ENCODE assay signal across 11 cellular contexts in the genomic region with DNA sequence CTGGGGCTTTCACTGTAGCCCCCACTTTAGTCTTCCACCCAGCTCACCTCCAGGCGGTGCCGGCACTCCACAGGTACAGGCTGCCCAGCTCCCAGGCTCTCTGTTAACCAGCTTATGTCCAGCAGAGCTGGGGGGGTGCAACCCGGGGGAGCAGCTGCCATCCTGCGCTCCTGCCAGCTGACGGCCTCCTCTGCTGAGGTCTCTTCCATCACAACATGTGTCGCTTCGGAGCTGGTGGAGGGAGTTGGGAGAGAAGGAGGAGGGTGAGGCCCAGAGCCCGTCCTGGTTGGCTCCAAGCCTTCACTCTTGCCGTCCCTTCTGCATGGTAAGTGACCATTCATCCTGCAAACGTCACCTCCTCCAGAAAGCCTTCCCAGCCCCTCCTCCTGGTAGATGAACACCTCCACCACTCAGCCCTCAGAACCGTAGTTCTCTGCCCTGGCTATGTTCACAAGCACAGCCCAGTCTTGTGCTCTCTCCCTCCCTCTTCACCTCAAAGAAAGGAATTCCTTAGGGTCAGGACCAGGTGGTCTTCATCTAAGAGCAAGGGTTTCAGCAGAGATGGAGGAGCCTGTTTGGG. TPM values are rescaled to one million over a fixed set of nuclear protein-coding genes. Genes with fewer than 3 reads are reported as not detected.
DNase-seq lines count a peak whose midpoint lies in the region; ATAC-seq, FAIRE-seq and TF ChIP-seq lines count a peak whose summit lies in the region.
"Had no signal": no experiment of that assay in that cellular context is flagged by ENCODE, and none has a peak within 500 bp of the region (broad histone marks: within the 10 kb centered on the region; RNA-seq: fewer than 3 reads in every experiment).

No MANE protein-coding gene starts in this region.

- H3K27ac ChIP-seq in ACC112 (ENCODE audit: low read depth, low read length), result no peak overlapping the region
- H3K27ac ChIP-seq in HUES6 (ENCODE audit: low read depth, low read length), result no peak overlapping the region
- H3K27ac ChIP-seq in K562 (ENCODE audit: extremely low read depth, low read depth, low read length), result no peak overlapping the region
- H3K27ac ChIP-seq: parathyroid adenoma had no signal

- DNase-seq in K562 (ENCODE audit: extremely low read depth in 1 of 4, low spot score in 3 of 4) (no peak), activated gamma-delta T cell (lab: John Stamatoyannopoulos, UW) (no peak), left colon (no peak), epidermal melanocyte (ENCODE audit: insufficient read length, low spot score) (no peak), SW 1271 (lab: John Stamatoyannopoulos, UW) (no peak)
- DNase-seq: MG63 had no signal

- FAIRE-seq in K562 (lab: Jason Lieb, UNC), result no peak
- FAIRE-seq: endometrium had no signal

- no peak for TF ChIP-seq EP300 in K562 (IDR thresholded peaks at IDR 0.05; ENCODE audit: low read length)

- TF ChIP-seq CTCF in K562 (IDR thresholded peaks at IDR 0.05 in 2 of 3, conservative IDR thresholded peaks at IDR 0.05 in 1 of 3; ENCODE audit: insufficient read depth in 2 of 3, low read depth in 1 of 3, low read length in 3 of 3), result no peak

- peaks cover 24% of the 10 kb centered on the region for H4K20me1 ChIP-seq in K562 (replicated peaks; ENCODE audit: control insufficient read depth, insufficient read depth, low read length)

- H3K4me1 ChIP-seq in ACC112 (ENCODE audit: control insufficient read depth, insufficient read depth, low read length, unreplicated experiment), result peaks cover 23% of the 10 kb centered on the region
- H3K4me1 ChIP-seq in HUES6 (ENCODE audit: control insufficient read depth, insufficient read depth, low read length), result no peaks in the 10 kb centered on the region
- H3K4me1 ChIP-seq in K562 (replicated peaks in 1 of 2; ENCODE audit: control insufficient read depth in 2 of 2, insufficient read depth in 2 of 2, low read length in 2 of 2), result peaks cover 9 to 29% of the 10 kb centered on the region in 2 experiments; a peak in 4 of 5 replicates
- H3K4me1 ChIP-seq in mucosa of stomach (ENCODE audit: control insufficient read depth, insufficient read depth, low read length), result peaks cover 23% of the 10 kb centered on the region
- H3K4me1 ChIP-seq: parathyroid adenoma had no signal

- intact Hi-C loops in K562 (cut with micrococcal nuclease) (loop anchor here (2.0 kb wide), 1 partner anchor 116 kb away; no protein-coding TSS in a partner anchor), left colon (cut with DNase I, micrococcal nuclease) (no loop called here)

- no peak for ATAC-seq in K562
- ATAC-seq in left colon, result no peak

- H3K4me2 ChIP-seq in K562 (ENCODE audit: insufficient read depth, low read length), result 0 out of 2 replicates have a peak overlapping the region, but pooled peaks have one; percentile 53

- in situ Hi-C loops in K562 (cut with MboI), result no loop called here

- CTCF ChIA-PET in K562 (lab: Yijun Ruan, JAX; ENCODE audit: low intra/inter-chr PET ratio), result no interaction called here

- WGBS in K562 (ENCODE audit: insufficient coverage, low coverage, missing lambda C conversion rate), result 77% methylated on average over 6 of the region's 11 CpGs

- H3K36me3 ChIP-seq in ACC112 (ENCODE audit: insufficient read depth, low read length) (peaks cover 11% of the 10 kb centered on the region; the same call in 1 of the 2 replicates), HUES6 (ENCODE audit: control insufficient read depth, insufficient read depth, low read length) (peaks cover 51% of the 10 kb centered on the region), K562 (ENCODE audit: control insufficient read depth, insufficient read depth, low read length) (peaks cover 22% of the 10 kb centered on the region; the same call in 2 of the 3 replicates), mucosa of stomach (ENCODE audit: control insufficient read depth, insufficient read depth, low read length) (peaks cover 6% of the 10 kb centered on the region)

- no TSS peak for BruUV-seq in K562 (replicated peaks; lab: Mats Ljungman, UMichigan)

- H3K9ac ChIP-seq in HUES6 (ENCODE audit: low read length) (no peak overlapping the region), K562 (ENCODE audit: insufficient read depth in 1 of 2, low read depth in 2 of 2, low read length in 2 of 2) (no peak overlapping the region), mucosa of stomach (ENCODE audit: low read length) (peak overlapping the region; percentile 78)
- H3K9ac ChIP-seq: parathyroid adenoma had no signal

- no peak for TF ChIP-seq POLR2A in K562 (conservative IDR thresholded peaks at IDR 0.05)

- peak overlapping the region; percentile 72 for H2AFZ ChIP-seq in ACC112 (ENCODE audit: low read length, unreplicated experiment)
- H2AFZ ChIP-seq in K562 (ENCODE audit: low read depth, low read length), result no peak overlapping the region
- H2AFZ ChIP-seq: parathyroid adenoma had no signal

- H3K27me3 ChIP-seq in ACC112 (ENCODE audit: insufficient read depth, low read length), result no peaks in the 10 kb centered on the region
- H3K27me3 ChIP-seq in HUES6 (ENCODE audit: control insufficient read depth, insufficient read depth, low read length), result peaks cover 9% of the 10 kb centered on the region
- no peaks in the 10 kb centered on the region for H3K27me3 ChIP-seq in K562 (ENCODE audit: control insufficient read depth in 2 of 2, insufficient read depth in 2 of 2, low read length in 2 of 2)
- H3K27me3 ChIP-seq in mucosa of stomach (ENCODE audit: control insufficient read depth, insufficient read depth, low read length), result no peaks in the 10 kb centered on the region
- H3K27me3 ChIP-seq: MG63 had no signal

- H3K9me3 ChIP-seq in HUES6 (ENCODE audit: control insufficient read depth, insufficient read depth, low read depth, low read length) (no peaks in the 10 kb centered on the region), K562 (replicated peaks; ENCODE audit: control insufficient read depth, insufficient read depth, low read depth, low read length) (no peaks in the 10 kb centered on the region), mucosa of stomach (ENCODE audit: control insufficient read depth, low read length) (no peaks in the 10 kb centered on the region)
- H3K9me3 ChIP-seq: MG63 had no signal

- H3K79me2 ChIP-seq in ACC112 (ENCODE audit: control insufficient read depth, insufficient read depth, low read length, unreplicated experiment) (peaks cover 13% of the 10 kb centered on the region), K562 (ENCODE audit: control insufficient read depth, insufficient read depth, low read length) (no peaks in the 10 kb centered on the region)
- H3K79me2 ChIP-seq: parathyroid adenoma had no signal

- POLR2A ChIA-PET in K562 (lab: Yijun Ruan, JAX), result interaction anchor here (0.6 to 1.1 kb wide), 5 partner anchors 13 to 313 kb away, joined by 3 to 4 read pairs (median 4); no protein-coding TSS in a partner anchor

- TF ChIP-seq RAD21 in K562 (CRISPR knock-in tag; conservative IDR thresholded peaks at IDR 0.05 in 1 of 2, IDR thresholded peaks at IDR 0.05 in 1 of 2), result no peak

- H3K4me3 ChIP-seq in ACC112 (ENCODE audit: low read depth, low read length), result peak overlapping the region; percentile 99
- H3K4me3 ChIP-seq in HUES6 (ENCODE audit: low read depth, low read length), result peak overlapping the region; percentile 96; the same call in 1 of the 2 replicates
- no peak overlapping the region for H3K4me3 ChIP-seq in K562
- no peak overlapping the region for H3K4me3 ChIP-seq in mucosa of stomach (ENCODE audit: low read length)

- no peaks in the 10 kb centered on the region for H3K9me1 ChIP-seq in K562 (ENCODE audit: control insufficient read depth, insufficient read depth, low read length)

RNA-seq across cellular contexts. Expression of a gene that starts 1.6 kb away (rescaled TPM):
- 15.0 and 46.8 TPM in 2 replicates for total RNA-seq in K562 (2011; cell fraction: chromatin; rRNA removed; ENCODE audit: low replicate concordance)
- total RNA-seq in K562 (2011; cell fraction: nucleolus; rRNA removed), result 28.4 and 32.0 TPM in 2 replicates
- 22.1 and 23.5 TPM in 2 replicates for total RNA-seq in K562 (2011; cell fraction: nucleoplasm; rRNA removed)
- total RNA-seq in K562 (2014; rRNA removed), result 4.1 and 6.5 TPM in 2 replicates
- total RNA-seq in K562 (2014; rRNA removed; fragmentation: Illumina TruSeq; extraction: Trizol), result 1.3 and 1.9 TPM in 2 replicates
- total RNA-seq in K562 (2015; rRNA removed; fragmentation: Illumina TruSeq; extraction: Trizol), result 4.2 and 4.8 TPM in 2 replicates
- 8.6 and 9.9 TPM in 2 replicates for total RNA-seq in K562 (2021)
- 4.1 and 5.7 TPM in 2 replicates for polyA plus RNA-seq in K562 (2011; rRNA removed)
- polyA plus RNA-seq in K562 (2011; cell fraction: cytosol; rRNA removed), result 4.9 and 8.0 TPM in 2 replicates
- polyA plus RNA-seq in K562 (2011; cell fraction: nucleus; rRNA removed), result 22.0 and 33.1 TPM in 2 replicates
- polyA plus RNA-seq in K562 (2012), result 4.7 and 10.9 TPM in 2 replicates
- 3.6 and 4.1 TPM in 2 replicates for polyA plus RNA-seq in K562 (2014; fragmentation: Illumina TruSeq; extraction: Trizol)
- under 1 TPM; 0.51 to 0.70 TPM for polyA plus RNA-seq in K562 (2014; fragmentation: Nextera tagmentation; extraction: Ambion mirVana)
- polyA plus RNA-seq in K562 (2014; rRNA removed), result 5.2 and 5.9 TPM in 2 replicates
- polyA minus RNA-seq in K562 (2011; rRNA and poly(A)+ RNA removed), result 4.8 and 6.4 TPM in 2 replicates
- polyA minus RNA-seq in K562 (2011; cell fraction: cytosol; rRNA and poly(A)+ RNA removed), result 5.9 and 23.5 TPM in 2 replicates
- polyA minus RNA-seq in K562 (2011; cell fraction: nucleus; rRNA and poly(A)+ RNA removed), result 16.4 and 23.2 TPM in 2 replicates
- total RNA-seq in left colon, result 10 to 100 TPM; 20.7 to 22.8 TPM

RNA-seq across cellular contexts. Expression of a gene that starts 15.4 kb away (rescaled TPM):
- not detected in 2 replicates for total RNA-seq in K562 (2011; cell fraction: chromatin; rRNA removed; ENCODE audit: low replicate concordance)
- 0.50 and 0.53 TPM in 2 replicates for total RNA-seq in K562 (2011; cell fraction: nucleolus; rRNA removed)
- not detected in 2 replicates for total RNA-seq in K562 (2011; cell fraction: nucleoplasm; rRNA removed)
- total RNA-seq in K562 (2014; rRNA removed) (not detected in 2 replicates), K562 (2014; rRNA removed; fragmentation: Illumina TruSeq; extraction: Trizol) (not detected in 2 replicates), K562 (2015; rRNA removed; fragmentation: Illumina TruSeq; extraction: Trizol) (not detected in 2 replicates), K562 (2021) (not detected in 2 replicates), left colon (under 1 TPM; 0.58 to 0.64 TPM)
- polyA plus RNA-seq in K562 (2011; rRNA removed) (not detected in 2 replicates), K562 (2014; fragmentation: Illumina TruSeq; extraction: Trizol) (not detected in 2 replicates), K562 (2014; fragmentation: Nextera tagmentation; extraction: Ambion mirVana) (not detected), K562 (2014; rRNA removed) (not detected in 2 replicates)
- 0.12 TPM in 1 of 2 replicates, not detected in the other for polyA plus RNA-seq in K562 (2011; cell fraction: cytosol; rRNA removed)
- polyA plus RNA-seq in K562 (2011; cell fraction: nucleus; rRNA removed), result 0.14 TPM in 1 of 2 replicates, not detected in the other
- not detected in 2 replicates for polyA plus RNA-seq in K562 (2012)
- polyA minus RNA-seq in K562 (2011; rRNA and poly(A)+ RNA removed), result not detected in 2 replicates
- polyA minus RNA-seq in K562 (2011; cell fraction: cytosol; rRNA and poly(A)+ RNA removed), result not detected in 2 replicates
- not detected in 2 replicates for polyA minus RNA-seq in K562 (2011; cell fraction: nucleus; rRNA and poly(A)+ RNA removed)

RNA-seq across cellular contexts. Expression of a gene that starts 23.4 kb away (rescaled TPM):
- total RNA-seq in K562 (2011; cell fraction: chromatin; rRNA removed; ENCODE audit: low replicate concordance), result 1.3 and 8.8 TPM in 2 replicates
- total RNA-seq in K562 (2011; cell fraction: nucleolus; rRNA removed), result 4.2 and 6.2 TPM in 2 replicates
- 3.3 and 4.3 TPM in 2 replicates for total RNA-seq in K562 (2011; cell fraction: nucleoplasm; rRNA removed)
- 0.53 TPM in 1 of 2 replicates, not detected in the other for total RNA-seq in K562 (2014; rRNA removed)
- 0.15 TPM in 1 of 2 replicates, not detected in the other for total RNA-seq in K562 (2014; rRNA removed; fragmentation: Illumina TruSeq; extraction: Trizol)
- 0.36 TPM in 1 of 2 replicates, not detected in the other for total RNA-seq in K562 (2015; rRNA removed; fragmentation: Illumina TruSeq; extraction: Trizol)
- total RNA-seq in K562 (2021), result 0.78 and 0.87 TPM in 2 replicates
- 0.43 and 1.1 TPM in 2 replicates for polyA plus RNA-seq in K562 (2011; rRNA removed)
- polyA plus RNA-seq in K562 (2011; cell fraction: cytosol; rRNA removed), result 0.48 and 0.60 TPM in 2 replicates
- 5.3 and 8.2 TPM in 2 replicates for polyA plus RNA-seq in K562 (2011; cell fraction: nucleus; rRNA removed)
- polyA plus RNA-seq in K562 (2012), result 0.57 and 1.3 TPM in 2 replicates
- polyA plus RNA-seq in K562 (2014; fragmentation: Illumina TruSeq; extraction: Trizol), result 0.30 and 0.69 TPM in 2 replicates
- under 1 TPM in 1 of 2 experiments, not detected in 1; 0.04 TPM for polyA plus RNA-seq in K562 (2014; fragmentation: Nextera tagmentation; extraction: Ambion mirVana)
- 0.03 TPM in 1 of 2 replicates, not detected in the other for polyA plus RNA-seq in K562 (2014; rRNA removed)
- polyA minus RNA-seq in K562 (2011; rRNA and poly(A)+ RNA removed), result 0.39 and 0.46 TPM in 2 replicates
- polyA minus RNA-seq in K562 (2011; cell fraction: cytosol; rRNA and poly(A)+ RNA removed), result 1.0 and 1.8 TPM in 2 replicates
- 0.67 and 1.1 TPM in 2 replicates for polyA minus RNA-seq in K562 (2011; cell fraction: nucleus; rRNA and poly(A)+ RNA removed)
- 10 to 100 TPM; 20.1 to 59.6 TPM for total RNA-seq in left colon

RNA-seq across cellular contexts. Expression of a gene that starts 36.3 kb away (rescaled TPM):
- total RNA-seq in K562 (2011; cell fraction: chromatin; rRNA removed; ENCODE audit: low replicate concordance), result 42.0 and 115 TPM in 2 replicates
- 55.1 and 55.4 TPM in 2 replicates for total RNA-seq in K562 (2011; cell fraction: nucleolus; rRNA removed)
- total RNA-seq in K562 (2011; cell fraction: nucleoplasm; rRNA removed), result 42.4 and 48.7 TPM in 2 replicates
- total RNA-seq in K562 (2014; rRNA removed) (61.5 and 65.1 TPM in 2 replicates), K562 (2014; rRNA removed; fragmentation: Illumina TruSeq; extraction: Trizol) (17.5 and 21.2 TPM in 2 replicates), K562 (2015; rRNA removed; fragmentation: Illumina TruSeq; extraction: Trizol) (36.9 and 38.9 TPM in 2 replicates), K562 (2021) (51.5 and 57.7 TPM in 2 replicates), left colon (10 to 100 TPM; 87.0 to 90.5 TPM)
- polyA plus RNA-seq in K562 (2011; rRNA removed) (32.4 and 35.0 TPM in 2 replicates), K562 (2014; fragmentation: Illumina TruSeq; extraction: Trizol) (52.1 and 58.2 TPM in 2 replicates), K562 (2014; fragmentation: Nextera tagmentation; extraction: Ambion mirVana) (1 to 10 TPM; 1.9 to 3.7 TPM), K562 (2014; rRNA removed) (47.6 and 53.0 TPM in 2 replicates)
- 41.3 and 70.1 TPM in 2 replicates for polyA plus RNA-seq in K562 (2011; cell fraction: cytosol; rRNA removed)
- polyA plus RNA-seq in K562 (2011; cell fraction: nucleus; rRNA removed), result 44.0 and 49.7 TPM in 2 replicates
- polyA plus RNA-seq in K562 (2012), result 47.8 and 50.1 TPM in 2 replicates
- polyA minus RNA-seq in K562 (2011; rRNA and poly(A)+ RNA removed), result 19.1 and 33.6 TPM in 2 replicates
- 20.9 and 23.1 TPM in 2 replicates for polyA minus RNA-seq in K562 (2011; cell fraction: cytosol; rRNA and poly(A)+ RNA removed)
- 20.3 and 26.3 TPM in 2 replicates for polyA minus RNA-seq in K562 (2011; cell fraction: nucleus; rRNA and poly(A)+ RNA removed)

RNA-seq across cellular contexts. Expression of a gene that starts 42.6 kb away (rescaled TPM):
- 221 and 485 TPM in 2 replicates for total RNA-seq in K562 (2011; cell fraction: chromatin; rRNA removed; ENCODE audit: low replicate concordance)
- total RNA-seq in K562 (2011; cell fraction: nucleolus; rRNA removed), result 288 and 305 TPM in 2 replicates
- 283 and 288 TPM in 2 replicates for total RNA-seq in K562 (2011; cell fraction: nucleoplasm; rRNA removed)
- total RNA-seq in K562 (2014; rRNA removed) (225 and 257 TPM in 2 replicates), K562 (2014; rRNA removed; fragmentation: Illumina TruSeq; extraction: Trizol) (84.6 and 112 TPM in 2 replicates), K562 (2015; rRNA removed; fragmentation: Illumina TruSeq; extraction: Trizol) (148 and 153 TPM in 2 replicates), K562 (2021) (259 and 267 TPM in 2 replicates), left colon (10 to 100 TPM; 40.5 to 57.0 TPM)
- polyA plus RNA-seq in K562 (2011; rRNA removed) (255 and 293 TPM in 2 replicates), K562 (2014; fragmentation: Illumina TruSeq; extraction: Trizol) (230 and 249 TPM in 2 replicates), K562 (2014; fragmentation: Nextera tagmentation; extraction: Ambion mirVana) (10 to 100 TPM; 29.7 to 82.9 TPM), K562 (2014; rRNA removed) (225 and 255 TPM in 2 replicates)
- 344 and 561 TPM in 2 replicates for polyA plus RNA-seq in K562 (2011; cell fraction: cytosol; rRNA removed)
- 643 and 644 TPM in 2 replicates for polyA plus RNA-seq in K562 (2011; cell fraction: nucleus; rRNA removed)
- 248 and 301 TPM in 2 replicates for polyA plus RNA-seq in K562 (2012)
- polyA minus RNA-seq in K562 (2011; rRNA and poly(A)+ RNA removed), result 64.0 and 99.2 TPM in 2 replicates
- 89.3 and 91.7 TPM in 2 replicates for polyA minus RNA-seq in K562 (2011; cell fraction: cytosol; rRNA and poly(A)+ RNA removed)
- polyA minus RNA-seq in K562 (2011; cell fraction: nucleus; rRNA and poly(A)+ RNA removed), result 95.6 and 131 TPM in 2 replicates

Comparison
In these comparisons a context has a peak if more than half of its experiments do, and no peak if none do; other contexts are left out.
1. H3K4me3 ChIP-seq: peak in ACC112 (single experiment) and HUES6 (single experiment); none in K562 (single experiment) and mucosa of stomach (single experiment).